ENCODE assay signal across 17 cellular contexts in genomic region chr3:180683816-180684215, GRCh38. TPM values are rescaled to one million over a fixed set of nuclear protein-coding genes. Genes with fewer than 3 reads are reported as not detected.
DNase-seq lines count a peak whose midpoint lies in the region; TF ChIP-seq lines count a peak whose summit lies in the region.
"Had no signal": no experiment of that assay in that cellular context is flagged by ENCODE, and none has a peak within 500 bp of the region (broad histone marks: within the 10 kb centered on the region; RNA-seq: fewer than 3 reads in every experiment).

No MANE protein-coding gene starts in this region.

- no peak overlapping the region for H3K27ac Mint-ChIP-seq in glutamatergic neuron (ENCODE audit: unreplicated experiment)
- H3K27ac Mint-ChIP-seq: CD4-positive, alpha-beta T cell; H9 had no signal

- TF ChIP-seq CTCF in LNCaP clone FGC (IDR thresholded peaks at IDR 0.05; ENCODE audit: control insufficient read depth, extremely low read depth, insufficient read depth) (0 out of 2 replicates have a peak, but pooled peaks have one; percentile 5), glutamatergic neuron (IDR thresholded peaks at IDR 0.05; ENCODE audit: partially characterized antibody, unreplicated experiment) (no peak)

- peaks cover 4% of the 10 kb centered on the region for H3K9me3 Mint-ChIP-seq in glutamatergic neuron (ENCODE audit: unreplicated experiment)
- H3K9me3 Mint-ChIP-seq: CD4-positive, alpha-beta T cell; H9 had no signal

- H3K4me3 Mint-ChIP-seq in glutamatergic neuron (ENCODE audit: unreplicated experiment): no peak overlapping the region
- H3K4me3 Mint-ChIP-seq: CD4-positive, alpha-beta T cell; H9; IgD-negative memory B cell had no signal

- DNase-seq in LNCaP clone FGC (ENCODE audit: low read depth) (no peak), NCI-H2227 (lab: John Stamatoyannopoulos, UW; ENCODE audit: unreplicated experiment) (peak; percentile 22), caudate nucleus (lab: John Stamatoyannopoulos, UW) (peak in 17 of 61 donors; percentile 3 to 88 (median 23)), kidney tubule cell (ENCODE audit: low spot score) (no peak), glutamatergic neuron (no peak)
- no peak for DNase-seq in activated T-cell treated with anti-CD3 and anti-CD28 coated beads, Interleukin-2, amount 50 U/mL, for 48 hours
- DNase-seq: ACHN; BE2C; C1 segment of cervical spinal cord; Caco-2; CD4-positive, alpha-beta T cell; DMS79 treated with DMSO at 0.1 percent for 48 hours; GF-D8; GOT3; H9 had no signal

- no peaks in the 10 kb centered on the region for H3K4me1 Mint-ChIP-seq in glutamatergic neuron (ENCODE audit: low read depth, unreplicated experiment)

- peak overlapping the region; percentile 11 for H3K27ac ChIP-seq in caudate nucleus (ENCODE audit: low read depth, low read length)

- H3K4me3 ChIP-seq in LNCaP clone FGC (ENCODE audit: low read depth, low read length): no peak overlapping the region

- H3K36me3 Mint-ChIP-seq in glutamatergic neuron (ENCODE audit: unreplicated experiment): no peaks in the 10 kb centered on the region
- H3K36me3 Mint-ChIP-seq: IgD-negative memory B cell had no signal

- peaks cover 3% of the 10 kb centered on the region for H3K27me3 Mint-ChIP-seq in glutamatergic neuron (ENCODE audit: unreplicated experiment)

RNA-seq across cellular contexts. Expression of gene CCDC39, which starts 4.5 kb away (rescaled TPM):
- total RNA-seq in glutamatergic neuron (ENCODE audit: unreplicated experiment): not detected
- total RNA-seq: Caco-2; CD4-positive, alpha-beta T cell; HepG2 had no signal
